20 cellular contexts compared by ENCODE assay signal in the genomic region with DNA sequence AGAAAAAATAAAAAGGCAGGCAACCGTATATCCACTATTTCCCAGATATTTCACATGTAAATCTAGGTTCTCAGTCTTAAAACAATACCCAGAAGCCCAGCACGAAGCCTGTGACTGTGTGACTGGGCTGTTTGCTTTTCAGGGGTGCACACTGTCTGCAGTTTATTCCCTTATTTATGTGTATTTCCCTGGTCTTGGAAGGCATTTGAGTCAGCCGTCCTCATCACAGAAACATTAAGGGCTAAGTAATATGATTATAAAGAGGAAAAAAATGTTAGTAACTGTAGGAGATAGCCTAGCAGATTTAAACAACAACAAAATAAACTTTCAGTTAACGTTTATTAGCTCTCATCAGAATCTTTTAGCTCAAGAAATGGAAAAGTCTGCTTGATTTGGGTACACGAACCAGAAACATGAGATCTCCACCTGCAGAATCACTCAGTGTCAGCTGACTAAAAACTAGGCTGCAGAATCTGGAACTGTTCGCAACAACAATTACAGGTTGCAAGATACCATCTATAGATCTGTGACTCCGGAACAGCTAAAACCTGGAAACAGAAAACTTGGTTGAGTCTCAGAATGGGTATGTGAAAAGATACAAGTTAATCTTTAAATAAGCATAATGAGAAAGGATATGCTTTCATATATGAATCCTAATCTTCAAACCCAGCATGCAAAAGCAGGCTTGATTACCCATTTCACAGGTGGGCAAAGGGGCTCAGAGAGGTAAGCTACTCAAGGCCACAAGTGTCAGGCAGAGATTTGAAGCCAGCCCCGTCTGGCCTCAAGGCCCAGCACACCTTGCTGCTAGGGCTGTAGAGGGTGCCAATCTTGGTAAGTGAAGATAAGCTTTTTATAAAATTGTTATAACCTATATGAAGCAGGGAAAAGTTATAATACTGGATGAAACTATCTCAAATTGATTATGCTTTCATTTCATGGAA. TPM values are rescaled to one million over a fixed set of nuclear protein-coding genes. Genes with fewer than 3 reads are reported as not detected.
DNase-seq lines count a peak whose midpoint lies in the region; ATAC-seq, FAIRE-seq and TF ChIP-seq lines count a peak whose summit lies in the region.
"Had no signal": no experiment of that assay in that cellular context is flagged by ENCODE, and none has a peak within 500 bp of the region (broad histone marks: within the 10 kb centered on the region; RNA-seq: fewer than 3 reads in every experiment).

No MANE protein-coding gene starts in this region.

- DNase-seq in H9 = no peak
- DNase-seq in body of pancreas = no peak
- DNase-seq in left kidney (ENCODE audit: low read depth, low spot score) = peak; percentile 15
- no peak for DNase-seq in NCI-H524 treated with DMSO at 0.1 percent for 48 hours (lab: John Stamatoyannopoulos, UW)
- no peak for DNase-seq in NCI-H774 (lab: John Stamatoyannopoulos, UW)
- DNase-seq in GM12892 (ENCODE audit: insufficient read length) = no peak
- DNase-seq in activated CD4-positive, alpha-beta T cell treated with anti-CD3 and anti-CD28 coated beads for 4 hours = no peak
- DNase-seq: activated CD4-positive, alpha-beta T cell treated with anti-CD3 and anti-CD28 coated beads, Interleukin-2, amount 10 ng/mL, durations not matched to agents 7 days and 5 days; activated T-cell treated with anti-CD3 and anti-CD28 coated beads for 4 hours; BE2C; NCI-H1092; NCI-H2171; ovary; SHP77; stimulated activated naive CD8-positive, alpha-beta T cell treated with anti-CD3 and anti-CD28 coated beads, Interleukin-15, amount 100 ng/mL, for 72 hours had no signal

- H3K23ac ChIP-seq in H9 (ENCODE audit: insufficient read length, low read depth, low read length) = no peak overlapping the region

- no peaks in the 10 kb centered on the region for H3K9me3 ChIP-seq in H9 (ENCODE audit: control insufficient read depth, low read depth, low read length)
- no peaks in the 10 kb centered on the region for H3K9me3 ChIP-seq in body of pancreas
- H3K9me3 ChIP-seq in skeletal muscle tissue (ENCODE audit: control insufficient read depth in 3 of 3, low read length in 3 of 3) = no peaks in the 10 kb centered on the region
- H3K9me3 ChIP-seq: BE2C, ovary had no signal

- peaks cover 50% of the 10 kb centered on the region in 2 experiments for H3K4me1 Mint-ChIP-seq in H9
- H3K4me1 Mint-ChIP-seq: activated CD4-positive, alpha-beta T cell treated with anti-CD3 and anti-CD28 coated beads, Interleukin-2, amount 10 ng/mL, durations not matched to agents 7 days and 5 days; stimulated activated naive CD8-positive, alpha-beta T cell treated with anti-CD3 and anti-CD28 coated beads, Interleukin-15, amount 100 ng/mL, for 72 hours had no signal

- no CpG with 5 or more reads among the region's 8 CpGs for WGBS in H9 (ENCODE audit: extremely low coverage, insufficient read length, low lambda C conversion rate)
- WGBS in body of pancreas, 2 donors = 32 to 48% methylated on average over 8 of the region's 8 CpGs

- H2BK120ac ChIP-seq in H9 (ENCODE audit: low read depth, low read length, poor library complexity, severe bottlenecking) = no peak overlapping the region

- no peak overlapping the region for H4K91ac ChIP-seq in H9 (ENCODE audit: insufficient read length, low read depth, low read length)

- peak overlapping the region in 2 of 3 experiments; percentile 25 to 36; a peak in 4 of 7 replicates for H3K27ac Mint-ChIP-seq in H9
- H3K27ac Mint-ChIP-seq: activated CD4-positive, alpha-beta T cell treated with anti-CD3 and anti-CD28 coated beads, Interleukin-2, amount 10 ng/mL, durations not matched to agents 7 days and 5 days; activated naive CD4-positive, alpha-beta T cell treated with anti-CD3 and anti-CD28 coated beads, Interleukin-2, amount 50 U/mL, for 72 hours; stimulated activated naive CD8-positive, alpha-beta T cell treated with anti-CD3 and anti-CD28 coated beads, Interleukin-15, amount 100 ng/mL, for 72 hours; T-helper 2 cell treated with Interferon-gamma antibody and Interleukin-4, amounts not matched to agents 5 μg/mL and 100 μg/mL, for 36 hours had no signal

- H4K8ac ChIP-seq in H9 (replicated peaks; ENCODE audit: insufficient read length, low read depth, low read length) = no peak overlapping the region

- H3K27me3 ChIP-seq in H9 (ENCODE audit: insufficient read depth, low read length) = no peaks in the 10 kb centered on the region
- no peaks in the 10 kb centered on the region for H3K27me3 ChIP-seq in body of pancreas
- H3K27me3 ChIP-seq in skeletal muscle tissue (ENCODE audit: control insufficient read depth in 3 of 3, insufficient read depth in 3 of 3, low read length in 3 of 3) = no peaks in the 10 kb centered on the region
- H3K27me3 ChIP-seq: BE2C, ovary had no signal

- peaks cover 8 to 22% (median 10%) of the 10 kb centered on the region in 3 experiments; a peak in 6 of 7 replicates for H3K36me3 Mint-ChIP-seq in H9 (ENCODE audit: insufficient read depth in 1 of 3, low read depth in 3 of 3)

- H3K4ac ChIP-seq in H9 (ENCODE audit: low read depth, low read length) = no peak overlapping the region

- no peaks in the 10 kb centered on the region for H3K23me2 ChIP-seq in H9 (ENCODE audit: insufficient read length, low read depth, low read length, poor library complexity, severe bottlenecking)

- H4K5ac ChIP-seq in H9 (ENCODE audit: insufficient read length, low read depth, low read length) = no peak overlapping the region

- no peaks in the 10 kb centered on the region for H3K27me3 Mint-ChIP-seq in H9 (ENCODE audit: low read depth)
- H3K27me3 Mint-ChIP-seq: activated CD4-positive, alpha-beta T cell treated with anti-CD3 and anti-CD28 coated beads, Interleukin-2, amount 10 ng/mL, durations not matched to agents 7 days and 5 days; stimulated activated naive CD8-positive, alpha-beta T cell treated with anti-CD3 and anti-CD28 coated beads, Interleukin-15, amount 100 ng/mL, for 72 hours had no signal

- no peaks in the 10 kb centered on the region for H4K20me1 ChIP-seq in H9 (ENCODE audit: control insufficient read depth, insufficient read depth, insufficient read length)

- no peak overlapping the region for H3T11ph ChIP-seq in H9 (ENCODE audit: low read length)

- H3K9me3 Mint-ChIP-seq in H9 = no peaks in the 10 kb centered on the region
- H3K9me3 Mint-ChIP-seq: activated CD4-positive, alpha-beta T cell treated with anti-CD3 and anti-CD28 coated beads, Interleukin-2, amount 10 ng/mL, durations not matched to agents 7 days and 5 days; activated naive CD4-positive, alpha-beta T cell treated with anti-CD3 and anti-CD28 coated beads, Interleukin-2, amount 50 U/mL, for 72 hours; stimulated activated naive CD8-positive, alpha-beta T cell treated with anti-CD3 and anti-CD28 coated beads, Interleukin-15, amount 100 ng/mL, for 72 hours; T-helper 2 cell treated with Interferon-gamma antibody and Interleukin-4, amounts not matched to agents 5 μg/mL and 100 μg/mL, for 36 hours had no signal

- no peak overlapping the region for H3K18ac ChIP-seq in H9 (ENCODE audit: insufficient read length, low read depth, low read length)

- no peak overlapping the region for H3K4me2 ChIP-seq in H9 (ENCODE audit: insufficient read depth, insufficient read length, low read length)

- H3K79me1 ChIP-seq in H9 (ENCODE audit: insufficient read depth, low read depth, low read length, poor library complexity, severe bottlenecking) = peaks cover 4% of the 10 kb centered on the region

- FAIRE-seq in GM12892 (lab: Jason Lieb, UNC) = no peak
- FAIRE-seq: islet of Langerhans, K562 had no signal

- H3K9ac ChIP-seq in H9 (ENCODE audit: extremely low read depth, insufficient read length, low read length) (no peak overlapping the region), skeletal muscle tissue (ENCODE audit: low read depth in 1 of 3, low read length in 3 of 3) (peak overlapping the region in 1 of 3 donors; percentile 55)

- H3K36me3 ChIP-seq in body of pancreas (replicated peaks in 1 of 2; ENCODE audit: insufficient read depth in 1 of 2, low read depth in 2 of 2) (peaks cover 0 to 2% of the 10 kb centered on the region in 2 donors), skeletal muscle tissue (ENCODE audit: control insufficient read depth in 3 of 3, insufficient read depth in 3 of 3, low read length in 3 of 3) (peaks cover 7 to 12% (median 9%) of the 10 kb centered on the region in 3 donors)
- H3K36me3 ChIP-seq: ovary had no signal

- peaks cover 1% of the 10 kb centered on the region; the same call in 1 of the 2 replicates for H3K79me2 ChIP-seq in H9 (ENCODE audit: insufficient read depth, low read length)

- no peak overlapping the region for H2AFZ ChIP-seq in H9 (ENCODE audit: low read length)

- no peak overlapping the region for H3K4me3 Mint-ChIP-seq in H9
- H3K4me3 Mint-ChIP-seq: activated CD4-positive, alpha-beta T cell treated with anti-CD3 and anti-CD28 coated beads, Interleukin-2, amount 10 ng/mL, durations not matched to agents 7 days and 5 days; stimulated activated naive CD8-positive, alpha-beta T cell treated with anti-CD3 and anti-CD28 coated beads, Interleukin-15, amount 100 ng/mL, for 72 hours; T-helper 2 cell treated with Interferon-gamma antibody and Interleukin-4, amounts not matched to agents 5 μg/mL and 100 μg/mL, for 36 hours had no signal

- no peak overlapping the region for H2BK15ac ChIP-seq in H9 (ENCODE audit: low read depth, low read length)

- TF ChIP-seq CTCF in H9 (conservative IDR thresholded peaks at IDR 0.05) (no peak), body of pancreas (IDR thresholded peaks at IDR 0.05) (no peak)

- no peak overlapping the region for H3K56ac ChIP-seq in H9 (ENCODE audit: insufficient read length, low read depth, low read length)

- no peak overlapping the region for H2BK5ac ChIP-seq in H9 (ENCODE audit: insufficient read length, low read length)

- H3K27ac ChIP-seq in H9 (ENCODE audit: insufficient read length, low read depth, low read length) = no peak overlapping the region
- H3K27ac ChIP-seq in body of pancreas = peak overlapping the region in 3 of 4 donors; percentile 10 to 67 (median 46)
- H3K27ac ChIP-seq in skeletal muscle tissue (ENCODE audit: low read depth, low read length) = peak overlapping the region; percentile 20
- H3K27ac ChIP-seq: ovary had no signal

- ATAC-seq in body of pancreas = peak; percentile 46
- ATAC-seq: activated naive CD4-positive, alpha-beta T cell treated with anti-CD3 and anti-CD28 coated beads, Interleukin-2, amount 50 U/mL, for 72 hours; K562; stimulated activated naive CD8-positive, alpha-beta T cell treated with anti-CD3 and anti-CD28 coated beads, Interleukin-15, amount 100 ng/mL, for 72 hours had no signal

- no peak overlapping the region for H3K4me3 ChIP-seq in body of pancreas
- H3K4me3 ChIP-seq in skeletal muscle tissue (ENCODE audit: low read length in 3 of 3) = no peak overlapping the region
- H3K4me3 ChIP-seq: K562, ovary had no signal

- H2BK20ac ChIP-seq in H9 (ENCODE audit: low read depth, low read length, poor library complexity, severe bottlenecking) = no peak overlapping the region

- no peak overlapping the region for H2BK12ac ChIP-seq in H9 (ENCODE audit: insufficient read length, low read depth, low read length)

- no peak overlapping the region for H3K14ac ChIP-seq in H9 (ENCODE audit: insufficient read depth, low read length)

- H3K4me1 ChIP-seq in H9 (ENCODE audit: insufficient read depth, low read length) = peaks cover 5% of the 10 kb centered on the region
- H3K4me1 ChIP-seq in body of pancreas = peaks cover 49% of the 10 kb centered on the region
- peaks cover 0 to 21% (median 18%) of the 10 kb centered on the region in 3 donors for H3K4me1 ChIP-seq in skeletal muscle tissue (ENCODE audit: control insufficient read depth in 3 of 3, insufficient read depth in 3 of 3, low read length in 3 of 3)
- H3K4me1 ChIP-seq: BE2C had no signal

- intact Hi-C loops in body of pancreas (cut with DNase I) = no loop called here

- TF ChIP-seq POLR2A in body of pancreas (IDR thresholded peaks at IDR 0.05) (no peak), GM12892 (IDR thresholded peaks at IDR 0.05; ENCODE audit: low read depth, low read length) (no peak)

- H2AK5ac ChIP-seq in H9 (ENCODE audit: insufficient read length, low read length) = no peak overlapping the region

RNA-seq across cellular contexts. Expression of a gene that starts 21.1 kb away (rescaled TPM):
- total RNA-seq in H9 (2021) = 48.2 and 55.5 TPM in 2 replicates
- total RNA-seq in body of pancreas = 10 to 100 TPM; 27.2 to 30.7 TPM
- 9.4 TPM for total RNA-seq in skeletal muscle tissue
- polyA plus RNA-seq in GM12892 (2012; ENCODE audit: missing spikeins) = 5.8 TPM
